ENCODE assay signal across 1 cellular context in genomic region chr6:34696189-34696738, GRCh38.
TF ChIP-seq lines count a peak whose summit lies in the region.

No MANE protein-coding gene starts in this region.

TF ChIP-seq in K562, 482 proteins besides CTCF, POLR2A, EP300 and RAD21 (continued from another document and continues in another):
- TF ChIP-seq MLX (CRISPR knock-in tag; conservative IDR thresholded peaks at IDR 0.05) (peak in 1 of 2 experiments; percentile 44; a peak in 1 of 4 replicates), DNMT1 (IDR thresholded peaks at IDR 0.05) (no peak), MXI1 (IDR thresholded peaks at IDR 0.05; ENCODE audit: low read depth, low read length) (no peak), ZNF146 (CRISPR knock-in tag; IDR thresholded peaks at IDR 0.05; ENCODE audit: unreplicated experiment) (no peak), RUNX1 (IDR thresholded peaks at IDR 0.05; ENCODE audit: low read depth) (no peak), HDAC8 (tag; IDR thresholded peaks at IDR 0.05) (no peak), ZNF740 (CRISPR knock-in tag; IDR thresholded peaks at IDR 0.05) (peak; percentile 89), ZNF740 (tag; IDR thresholded peaks at IDR 0.05) (no peak), EP400 (IDR thresholded peaks at IDR 0.05) (no peak), TAL1 (IDR thresholded peaks at IDR 0.05) (no peak), ZBTB1 (CRISPR knock-in tag; IDR thresholded peaks at IDR 0.05; ENCODE audit: borderline replicate concordance, low read depth) (no peak), ZC3H11A (IDR thresholded peaks at IDR 0.05; ENCODE audit: low read depth, low read length) (no peak), HDGF (IDR thresholded peaks at IDR 0.05) (0 out of 2 replicates have a peak, but pooled peaks have one; percentile 18), ZNF75A (CRISPR knock-in tag; IDR thresholded peaks at IDR 0.05) (no peak), ZFPM2 (CRISPR knock-in tag; IDR thresholded peaks at IDR 0.05) (no peak), MBD2 (IDR thresholded peaks at IDR 0.05; ENCODE audit: borderline replicate concordance, low read depth) (no peak), NBN (IDR thresholded peaks at IDR 0.05; ENCODE audit: low read depth) (no peak), FOXK2 (conservative IDR thresholded peaks at IDR 0.05 in 1 of 2, IDR thresholded peaks at IDR 0.05 in 1 of 2; ENCODE audit: low read depth in 2 of 2) (no peak), MXD1 (CRISPR knock-in tag; IDR thresholded peaks at IDR 0.05; ENCODE audit: borderline replicate concordance, poor library complexity, severe bottlenecking) (no peak), ZNF431 (CRISPR knock-in tag; IDR thresholded peaks at IDR 0.05) (no peak), CEBPB (tag; IDR thresholded peaks at IDR 0.05) (no peak), POLR2G (IDR thresholded peaks at IDR 0.05; ENCODE audit: low read depth, low read length) (peak; percentile 72), KAT2B (IDR thresholded peaks at IDR 0.05; ENCODE audit: low read depth, low read length) (no peak), SMAD2 (IDR thresholded peaks at IDR 0.05; ENCODE audit: low read depth, low read length) (no peak), MYNN (IDR thresholded peaks at IDR 0.05) (peak; percentile 46; the same call in 1 of the 2 replicates), MYNN (CRISPR knock-in tag; IDR thresholded peaks at IDR 0.05) (no peak), ZNF436 (CRISPR knock-in tag; IDR thresholded peaks at IDR 0.05) (no peak), ETV5 (CRISPR knock-in tag; IDR thresholded peaks at IDR 0.05; ENCODE audit: low read depth) (0 out of 2 replicates have a peak, but pooled peaks have one; percentile 48), CREM (IDR thresholded peaks at IDR 0.05; ENCODE audit: low read depth) (0 out of 2 replicates have a peak, but pooled peaks have one; percentile 7), TFAM (CRISPR knock-in tag; conservative IDR thresholded peaks at IDR 0.05) (no peak), YY1 (IDR thresholded peaks at IDR 0.05; ENCODE audit: borderline replicate concordance in 1 of 3, control insufficient read depth in 1 of 3, extremely low read depth in 1 of 3, insufficient read depth in 3 of 3, insufficient read length in 1 of 3, insufficient replicate concordance in 2 of 3, low read depth in 1 of 3, low read length in 2 of 3) (peak in 2 of 3 experiments; percentile 3 to 24), CBX2 (IDR thresholded peaks at IDR 0.05; ENCODE audit: insufficient read depth, low read length, poor library complexity, severe bottlenecking) (no peak), GTF2B (IDR thresholded peaks at IDR 0.05; ENCODE audit: extremely low read depth, insufficient read length) (no peak), EGR1 (conservative IDR thresholded peaks at IDR 0.05) (no peak), POU5F1 (IDR thresholded peaks at IDR 0.05; ENCODE audit: borderline replicate concordance, low read depth, low read length, partially characterized antibody) (no peak), CC2D1A (IDR thresholded peaks at IDR 0.05) (no peak), SP2 (IDR thresholded peaks at IDR 0.05; ENCODE audit: extremely low read depth, low read depth, low read length, poor library complexity, severe bottlenecking) (no peak), ESRRB (CRISPR knock-in tag; IDR thresholded peaks at IDR 0.05; ENCODE audit: borderline replicate concordance) (no peak), HDAC6 (IDR thresholded peaks at IDR 0.05; ENCODE audit: low read depth, low read length) (no peak), IRF9 (tag; IDR thresholded peaks at IDR 0.05) (no peak), SLC30A9 (CRISPR knock-in tag; IDR thresholded peaks at IDR 0.05) (no peak), FOXJ2 (tag; IDR thresholded peaks at IDR 0.05) (no peak), MBD1 (CRISPR knock-in tag; IDR thresholded peaks at IDR 0.05) (no peak), ELK1 (CRISPR knock-in tag; IDR thresholded peaks at IDR 0.05) (no peak), ZSCAN29 (IDR thresholded peaks at IDR 0.05) (no peak), FOXK1 (CRISPR knock-in tag; IDR thresholded peaks at IDR 0.05; ENCODE audit: borderline replicate concordance) (0 out of 2 replicates have a peak, but pooled peaks have one; percentile 35), ATF3 (IDR thresholded peaks at IDR 0.05) (no peak), ATF3 (CRISPR knock-in tag; conservative IDR thresholded peaks at IDR 0.05) (no peak), ESRRA (IDR thresholded peaks at IDR 0.05; ENCODE audit: borderline replicate concordance, low read depth) (no peak), ERF (CRISPR knock-in tag; IDR thresholded peaks at IDR 0.05) (no peak; the same call in 1 of the 2 replicates), PCBP1 (IDR thresholded peaks at IDR 0.05; ENCODE audit: low read depth, low read length, poor library complexity, severe bottlenecking) (no peak), RBM15 (IDR thresholded peaks at IDR 0.05; ENCODE audit: insufficient read depth, low read length) (no peak), EWSR1 (IDR thresholded peaks at IDR 0.05; ENCODE audit: borderline replicate concordance, low read depth, partially characterized antibody) (no peak), ZNF398 (CRISPR knock-in tag; IDR thresholded peaks at IDR 0.05) (no peak), SNIP1 (IDR thresholded peaks at IDR 0.05; ENCODE audit: low read depth) (peak; percentile 23; the same call in 1 of the 2 replicates), SUPT5H (IDR thresholded peaks at IDR 0.05) (no peak), SP1 (CRISPR knock-in tag; IDR thresholded peaks at IDR 0.05) (no peak)
